Comparison of ENCODE assay signal across 9 cellular contexts in genomic region chr5:56270058-56270457, GRCh38. TPM values are rescaled to one million over a fixed set of nuclear protein-coding genes. Genes with fewer than 3 reads are reported as not detected.
A peak's percentile ranks its signal among the peaks of the same experiment; 100 is the strongest.
DNase-seq lines count a peak whose midpoint lies in the region; ATAC-seq and TF ChIP-seq lines count a peak whose summit lies in the region.
"Had no signal": no experiment of that assay in that cellular context is flagged by ENCODE, and none has a peak within 500 bp of the region (broad histone marks: within the 10 kb centered on the region; RNA-seq: fewer than 3 reads in every experiment).

No MANE protein-coding gene starts in this region.

- peaks cover 7% of the 10 kb centered on the region for H3K27me3 Mint-ChIP-seq in stimulated activated naive CD8-positive, alpha-beta T cell treated with anti-CD3 and anti-CD28 coated beads, Interleukin-15, Interleukin-2, amounts not matched to agents 100 ng/mL and 50 ng/mL, for 24 hours
- H3K27me3 Mint-ChIP-seq in activated naive CD8-positive, alpha-beta T cell treated with anti-CD3 and anti-CD28 coated beads, Interleukin-2, amount 50 U/mL, for 24 hours, result no peaks in the 10 kb centered on the region

- no peak for ATAC-seq in stimulated activated naive CD8-positive, alpha-beta T cell treated with anti-CD3 and anti-CD28 coated beads, Interleukin-15, Interleukin-2, amounts not matched to agents 100 U/mL and 50 U/mL, for 24 hours
- ATAC-seq in activated naive CD8-positive, alpha-beta T cell treated with anti-CD3 and anti-CD28 coated beads, Interleukin-2, amount 50 U/mL, for 24 hours, result peak; percentile 49
- ATAC-seq in HG03139 (IDR thresholded peaks at IDR 0.05; ENCODE audit: unreplicated experiment), result no peak

- no peak for TF ChIP-seq EP300 in Ishikawa (IDR thresholded peaks at IDR 0.05; ENCODE audit: borderline replicate concordance)

- no peaks in the 10 kb centered on the region for H3K9me3 Mint-ChIP-seq in stimulated activated naive CD8-positive, alpha-beta T cell treated with anti-CD3 and anti-CD28 coated beads, Interleukin-15, Interleukin-2, amounts not matched to agents 100 ng/mL and 50 ng/mL, for 24 hours
- H3K9me3 Mint-ChIP-seq in activated naive CD8-positive, alpha-beta T cell treated with anti-CD3 and anti-CD28 coated beads, Interleukin-2, amount 50 U/mL, for 24 hours, result no peaks in the 10 kb centered on the region
- H3K9me3 Mint-ChIP-seq: mesothelial cell of epicardium had no signal

- H3K4me3 Mint-ChIP-seq in stimulated activated naive CD8-positive, alpha-beta T cell treated with anti-CD3 and anti-CD28 coated beads, Interleukin-15, Interleukin-2, amounts not matched to agents 100 ng/mL and 50 ng/mL, for 24 hours, result no peak overlapping the region
- no peak overlapping the region for H3K4me3 Mint-ChIP-seq in activated naive CD8-positive, alpha-beta T cell treated with anti-CD3 and anti-CD28 coated beads, Interleukin-2, amount 50 U/mL, for 24 hours
- H3K4me3 Mint-ChIP-seq: mesothelial cell of epicardium had no signal

- no peaks in the 10 kb centered on the region for H3K36me3 Mint-ChIP-seq in stimulated activated naive CD8-positive, alpha-beta T cell treated with anti-CD3 and anti-CD28 coated beads, Interleukin-15, Interleukin-2, amounts not matched to agents 100 ng/mL and 50 ng/mL, for 24 hours (ENCODE audit: low read depth)
- H3K36me3 Mint-ChIP-seq in activated naive CD8-positive, alpha-beta T cell treated with anti-CD3 and anti-CD28 coated beads, Interleukin-2, amount 50 U/mL, for 24 hours (ENCODE audit: low read depth), result no peaks in the 10 kb centered on the region
- H3K36me3 Mint-ChIP-seq: mesothelial cell of epicardium had no signal

- peak overlapping the region; percentile 13 for H3K27ac Mint-ChIP-seq in stimulated activated naive CD8-positive, alpha-beta T cell treated with anti-CD3 and anti-CD28 coated beads, Interleukin-15, Interleukin-2, amounts not matched to agents 100 ng/mL and 50 ng/mL, for 24 hours
- no peak overlapping the region for H3K27ac Mint-ChIP-seq in activated naive CD8-positive, alpha-beta T cell treated with anti-CD3 and anti-CD28 coated beads, Interleukin-2, amount 50 U/mL, for 24 hours

- H3K4me1 Mint-ChIP-seq in stimulated activated naive CD8-positive, alpha-beta T cell treated with anti-CD3 and anti-CD28 coated beads, Interleukin-15, Interleukin-2, amounts not matched to agents 100 ng/mL and 50 ng/mL, for 24 hours (ENCODE audit: low read depth), result peaks cover 20% of the 10 kb centered on the region
- peaks cover 19% of the 10 kb centered on the region for H3K4me1 Mint-ChIP-seq in activated naive CD8-positive, alpha-beta T cell treated with anti-CD3 and anti-CD28 coated beads, Interleukin-2, amount 50 U/mL, for 24 hours

- DNase-seq in stimulated activated naive CD8-positive, alpha-beta T cell treated with anti-CD3 and anti-CD28 coated beads, Interleukin-15, Interleukin-2, amounts not matched to agents 100 U/mL and 50 U/mL, for 24 hours, result no peak
- no peak for DNase-seq in activated naive CD8-positive, alpha-beta T cell treated with anti-CD3 and anti-CD28 coated beads, Interleukin-2, amount 50 U/mL, for 24 hours
- DNase-seq in mesenteric fat pad (ENCODE audit: low spot score), result no peak
- DNase-seq in epidermal melanocyte (ENCODE audit: insufficient read length, low spot score), result no peak
- DNase-seq in middle frontal gyrus (ENCODE audit: extremely low spot score, low spot score), result no peak

- peak; percentile 34; the same call in 1 of the 2 replicates for TF ChIP-seq RAD21 in Ishikawa (IDR thresholded peaks at IDR 0.05; ENCODE audit: low read depth)

TF ChIP-seq in Ishikawa, 13 proteins besides CTCF, POLR2A, EP300 and RAD21:
- no peak for TF ChIP-seq FOXM1 (IDR thresholded peaks at IDR 0.05; ENCODE audit: borderline replicate concordance, low read depth)
- TF ChIP-seq USF1 (IDR thresholded peaks at IDR 0.05), result no peak
- no peak for TF ChIP-seq YY1 (IDR thresholded peaks at IDR 0.05; ENCODE audit: low read depth)
- TF ChIP-seq CREB1 (IDR thresholded peaks at IDR 0.05; ENCODE audit: low read depth), result no peak
- no peak for TF ChIP-seq EGR1 (IDR thresholded peaks at IDR 0.05)

RNA-seq across cellular contexts. Expression of gene ANKRD55, which starts 36.9 kb away (rescaled TPM):
- not detected for total RNA-seq in mesenteric fat pad
